8 cellular contexts compared by ENCODE assay signal in the genomic region with DNA sequence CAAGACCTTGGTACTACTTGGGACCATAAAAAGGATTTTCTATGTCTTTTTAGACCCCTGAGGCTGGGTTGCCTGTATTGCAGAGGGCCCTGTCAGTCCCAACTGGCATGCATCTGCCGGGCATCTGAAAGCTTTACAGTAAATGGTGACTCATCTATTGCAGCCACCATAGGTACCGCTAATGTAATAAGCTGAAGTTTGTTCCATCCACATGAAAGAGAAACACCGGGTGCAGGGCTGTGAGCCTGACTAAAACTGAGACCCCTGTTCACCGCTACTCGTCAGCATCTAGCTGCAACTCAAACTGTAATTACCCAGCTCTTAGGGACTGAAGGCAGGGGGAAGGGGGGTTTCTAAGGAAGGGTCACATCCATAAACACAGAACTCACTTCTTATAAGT. TPM values are rescaled to one million over a fixed set of nuclear protein-coding genes. Genes with fewer than 3 reads are reported as not detected.
A peak's percentile ranks its signal among the peaks of the same experiment; 100 is the strongest.
DNase-seq lines count a peak whose midpoint lies in the region; ATAC-seq, FAIRE-seq and TF ChIP-seq lines count a peak whose summit lies in the region.

No MANE protein-coding gene starts in this region.

- H3K27ac Mint-ChIP-seq in CD8-positive, alpha-beta T cell, result peak overlapping the region; percentile 67
- no peak overlapping the region for H3K27ac Mint-ChIP-seq in H9

- H3T11ph ChIP-seq in H9 (ENCODE audit: low read length), result no peak overlapping the region

- H2BK120ac ChIP-seq in neuronal stem cell (ENCODE audit: low read depth, low read length), result no peak overlapping the region
- no peak overlapping the region for H2BK120ac ChIP-seq in H9 (ENCODE audit: low read depth, low read length, poor library complexity, severe bottlenecking)

- H3K14ac ChIP-seq in neuronal stem cell (ENCODE audit: low read length), result no peak overlapping the region
- no peak overlapping the region for H3K14ac ChIP-seq in H9 (ENCODE audit: insufficient read depth, low read length)

- no peak overlapping the region for H2BK20ac ChIP-seq in H9 (ENCODE audit: low read depth, low read length, poor library complexity, severe bottlenecking)

- peaks cover 9% of the 10 kb centered on the region for H3K36me3 Mint-ChIP-seq in CD8-positive, alpha-beta T cell
- peaks cover 0 to 4% (median 0%) of the 10 kb centered on the region in 3 experiments; a peak in 1 of 7 replicates for H3K36me3 Mint-ChIP-seq in H9 (ENCODE audit: insufficient read depth in 1 of 3, low read depth in 3 of 3)

- intact Hi-C loops in CD8-positive, alpha-beta T cell (cut with DNase I, micrococcal nuclease), result loop anchor here in 1 of 2 experiments (1.0 to 5.0 kb wide), 2 partner anchors 12 to 35 kb away; no protein-coding TSS in a partner anchor
- intact Hi-C loops in PC-3 (cut with micrococcal nuclease), result loop anchor here (5.0 kb wide), 1 partner anchor 50 kb away; a partner anchor contains a TSS

- peak overlapping the region; percentile 6; the same call in 1 of the 2 replicates for H3K4me2 ChIP-seq in PC-3 (ENCODE audit: low read length)
- H3K4me2 ChIP-seq in neuronal stem cell (ENCODE audit: insufficient read depth, low read length, poor library complexity, severe bottlenecking), result no peak overlapping the region
- no peak overlapping the region for H3K4me2 ChIP-seq in H9 (ENCODE audit: insufficient read depth, insufficient read length, low read length)

- H4K20me1 ChIP-seq in PC-3 (ENCODE audit: low read length) (no peaks in the 10 kb centered on the region), H9 (ENCODE audit: control insufficient read depth, insufficient read depth, insufficient read length) (no peaks in the 10 kb centered on the region)

- BruUV-seq in PC-3 (replicated peaks; lab: Mats Ljungman, UMichigan), result no TSS peak

- peak; percentile 75 for ATAC-seq in CD8-positive, alpha-beta T cell
- ATAC-seq in GM21786 (IDR thresholded peaks at IDR 0.05; ENCODE audit: unreplicated experiment), result peak; percentile 94
- ATAC-seq in PC-3, result no peak; the same call in 1 of the 2 replicates

- CTCF ChIA-PET in CD8-positive, alpha-beta T cell (lab: Charles Lee), result interaction anchor here (0.9 to 4.2 kb wide), 3 partner anchors 12 to 145 kb away, joined by 3 to 30 read pairs (median 3); no protein-coding TSS in a partner anchor
- CTCF ChIA-PET in PC-3 (lab: Charles Lee), result no interaction called here

- H3K9me2 ChIP-seq in PC-3 (replicated peaks; ENCODE audit: low read length), result no peaks in the 10 kb centered on the region

- H3F3A ChIP-seq in PC-3 (ENCODE audit: low read length, unreplicated experiment), result no peaks in the 10 kb centered on the region

- H3K79me2 ChIP-seq in PC-3 (ENCODE audit: low read length) (peaks cover 91% of the 10 kb centered on the region), H9 (ENCODE audit: insufficient read depth, low read length) (peaks cover 16% of the 10 kb centered on the region; the same call in 1 of the 2 replicates)

- H3K9me3 ChIP-seq in CD8-positive, alpha-beta T cell (ENCODE audit: low read length), result no peaks in the 10 kb centered on the region
- H3K9me3 ChIP-seq in PC-3 (ENCODE audit: low read length), result no peaks in the 10 kb centered on the region
- no peaks in the 10 kb centered on the region for H3K9me3 ChIP-seq in neuronal stem cell (replicated peaks in 1 of 2; ENCODE audit: control insufficient read depth in 2 of 2, insufficient read depth in 1 of 2, low read depth in 1 of 2, low read length in 2 of 2)
- no peaks in the 10 kb centered on the region for H3K9me3 ChIP-seq in H9 (ENCODE audit: control insufficient read depth, low read depth, low read length)

- no peak overlapping the region for H4K5ac ChIP-seq in H9 (ENCODE audit: insufficient read length, low read depth, low read length)

- H3K23ac ChIP-seq in neuronal stem cell (ENCODE audit: low read depth, low read length, poor library complexity), result no peak overlapping the region
- H3K23ac ChIP-seq in H9 (ENCODE audit: insufficient read length, low read depth, low read length), result no peak overlapping the region

- no peak overlapping the region for H3K4me3 ChIP-seq in CD8-positive, alpha-beta T cell (ENCODE audit: low read depth, low read length)
- H3K4me3 ChIP-seq in PC-3 (ENCODE audit: low read length), result no peak overlapping the region
- no peak overlapping the region for H3K4me3 ChIP-seq in bronchial epithelial cell (ENCODE audit: low read depth, low read length)
- no peak overlapping the region for H3K4me3 ChIP-seq in neuronal stem cell (ENCODE audit: low read length in 2 of 2)

- H2BK12ac ChIP-seq in neuronal stem cell (ENCODE audit: low read length) (no peak overlapping the region), H9 (ENCODE audit: insufficient read length, low read depth, low read length) (no peak overlapping the region)

- no CpG with 5 or more reads among the region's 5 CpGs for WGBS in neuronal stem cell (ENCODE audit: extremely low coverage in 2 of 2, insufficient read length in 2 of 2, insufficient replicate concordance in 1 of 2), 2 donors
- WGBS in H9 (ENCODE audit: extremely low coverage, insufficient read length, low lambda C conversion rate), result no CpG with 5 or more reads among the region's 5 CpGs

- no peak for FAIRE-seq in bronchial epithelial cell (lab: Jason Lieb, UNC)

- H3K9ac ChIP-seq in PC-3 (ENCODE audit: low read length), result no peak overlapping the region
- no peak overlapping the region for H3K9ac ChIP-seq in neuronal stem cell (ENCODE audit: low read depth, low read length, poor library complexity)
- H3K9ac ChIP-seq in H9 (ENCODE audit: extremely low read depth, insufficient read length, low read length), result no peak overlapping the region

- no peak overlapping the region for H3K27ac ChIP-seq in CD8-positive, alpha-beta T cell (ENCODE audit: low read depth, low read length)
- H3K27ac ChIP-seq in PC-3 (ENCODE audit: low read length) (no peak overlapping the region), neuronal stem cell (replicated peaks; ENCODE audit: low read length) (no peak overlapping the region), H9 (ENCODE audit: insufficient read length, low read depth, low read length) (no peak overlapping the region)

- H4K8ac ChIP-seq in neuronal stem cell (ENCODE audit: low read depth, low read length) (no peak overlapping the region), H9 (replicated peaks; ENCODE audit: insufficient read length, low read depth, low read length) (no peak overlapping the region)

- DNase-seq in CD8-positive, alpha-beta T cell, result peak in 4 of 7 experiments; percentile 34 to 50 (median 42)
- DNase-seq in PC-3 (peak; percentile 46), bronchial epithelial cell (ENCODE audit: low read depth) (peak; percentile 72), neuronal stem cell (ENCODE audit: low spot score) (no peak), GF-D8 (lab: John Stamatoyannopoulos, UW) (no peak), SHP77 treated with DMSO at 0.1 percent for 48 hours (lab: John Stamatoyannopoulos, UW) (no peak), H9 (no peak)

- no peaks in the 10 kb centered on the region for H3K27me3 ChIP-seq in CD8-positive, alpha-beta T cell (ENCODE audit: insufficient read depth, low read length)
- no peaks in the 10 kb centered on the region for H3K27me3 ChIP-seq in PC-3 (ENCODE audit: low read length)
- H3K27me3 ChIP-seq in bronchial epithelial cell (ENCODE audit: control insufficient read depth, insufficient read depth, low read length), result no peaks in the 10 kb centered on the region
- H3K27me3 ChIP-seq in neuronal stem cell (ENCODE audit: control insufficient read depth in 3 of 3, insufficient read depth in 3 of 3, low read depth in 1 of 3, low read length in 3 of 3), result no peaks in the 10 kb centered on the region
- no peaks in the 10 kb centered on the region for H3K27me3 ChIP-seq in H9 (ENCODE audit: insufficient read depth, low read length)

- peaks cover 86% of the 10 kb centered on the region for H3K4me1 Mint-ChIP-seq in CD8-positive, alpha-beta T cell (ENCODE audit: low read depth)
- H3K4me1 Mint-ChIP-seq in H9, result peaks cover 49 to 59% of the 10 kb centered on the region in 2 experiments

- H3K56ac ChIP-seq in H9 (ENCODE audit: insufficient read length, low read depth, low read length), result no peak overlapping the region

- H3K79me1 ChIP-seq in neuronal stem cell (ENCODE audit: low read depth, low read length) (peaks cover 8% of the 10 kb centered on the region), H9 (ENCODE audit: insufficient read depth, low read depth, low read length, poor library complexity, severe bottlenecking) (peaks cover 19% of the 10 kb centered on the region)

- H3K18ac ChIP-seq in neuronal stem cell (ENCODE audit: low read length) (no peak overlapping the region), H9 (ENCODE audit: insufficient read length, low read depth, low read length) (no peak overlapping the region)

- H2AK5ac ChIP-seq in neuronal stem cell (ENCODE audit: low read depth, low read length) (no peak overlapping the region), H9 (ENCODE audit: insufficient read length, low read length) (no peak overlapping the region)

- peak overlapping the region; percentile 2 for H3K4me3 Mint-ChIP-seq in CD8-positive, alpha-beta T cell
- H3K4me3 Mint-ChIP-seq in H9, result no peak overlapping the region

- H2AFZ ChIP-seq in PC-3 (ENCODE audit: low read length) (no peak overlapping the region), neuronal stem cell (ENCODE audit: low read length) (no peak overlapping the region), H9 (ENCODE audit: low read length) (no peak overlapping the region)

- no peak overlapping the region for H2BK5ac ChIP-seq in neuronal stem cell (ENCODE audit: low read length)
- H2BK5ac ChIP-seq in H9 (ENCODE audit: insufficient read length, low read length), result no peak overlapping the region

- peaks cover 54% of the 10 kb centered on the region for H3K4me1 ChIP-seq in CD8-positive, alpha-beta T cell (ENCODE audit: insufficient read depth, low read length)
- peaks cover 47% of the 10 kb centered on the region for H3K4me1 ChIP-seq in PC-3 (ENCODE audit: insufficient read depth, low read length)
- peaks cover 10 to 25% of the 10 kb centered on the region in 2 donors for H3K4me1 ChIP-seq in neuronal stem cell (ENCODE audit: control insufficient read depth in 2 of 2, insufficient read depth in 1 of 2, low read depth in 1 of 2, low read length in 2 of 2)
- peaks cover 12% of the 10 kb centered on the region for H3K4me1 ChIP-seq in H9 (ENCODE audit: insufficient read depth, low read length)

- H4K91ac ChIP-seq in neuronal stem cell (ENCODE audit: low read depth, low read length, poor library complexity), result no peak overlapping the region
- no peak overlapping the region for H4K91ac ChIP-seq in H9 (ENCODE audit: insufficient read length, low read depth, low read length)

- H3K9me3 Mint-ChIP-seq in CD8-positive, alpha-beta T cell, result no peaks in the 10 kb centered on the region
- H3K9me3 Mint-ChIP-seq in H9, result no peaks in the 10 kb centered on the region

- H2BK15ac ChIP-seq in neuronal stem cell (ENCODE audit: low read length), result no peak overlapping the region
- no peak overlapping the region for H2BK15ac ChIP-seq in H9 (ENCODE audit: low read depth, low read length)

- no peaks in the 10 kb centered on the region for H3K36me3 ChIP-seq in CD8-positive, alpha-beta T cell (ENCODE audit: insufficient read depth, low read length)
- H3K36me3 ChIP-seq in PC-3 (ENCODE audit: low read depth, low read length), result no peaks in the 10 kb centered on the region
- H3K36me3 ChIP-seq in bronchial epithelial cell (ENCODE audit: control insufficient read depth, insufficient read depth, low read length), result no peaks in the 10 kb centered on the region
- H3K36me3 ChIP-seq in neuronal stem cell (replicated peaks in 1 of 2; ENCODE audit: control insufficient read depth in 2 of 2, insufficient read depth in 2 of 2, low read length in 2 of 2), result no peaks in the 10 kb centered on the region

- no peaks in the 10 kb centered on the region for H3K23me2 ChIP-seq in H9 (ENCODE audit: insufficient read length, low read depth, low read length, poor library complexity, severe bottlenecking)

- no peak overlapping the region for H3K4ac ChIP-seq in neuronal stem cell (ENCODE audit: low read length)
- no peak overlapping the region for H3K4ac ChIP-seq in H9 (ENCODE audit: low read depth, low read length)

- POLR2A ChIA-PET in CD8-positive, alpha-beta T cell (lab: Charles Lee), result interaction anchor here (0.6 to 1.4 kb wide), 3 partner anchors 12 to 49 kb away, joined by 3 to 9 read pairs (median 3); no protein-coding TSS in a partner anchor
- POLR2A ChIA-PET in PC-3 (lab: Charles Lee; ENCODE audit: unreplicated experiment), result no interaction called here

- no peaks in the 10 kb centered on the region for H3K27me3 Mint-ChIP-seq in CD8-positive, alpha-beta T cell (ENCODE audit: low read depth)
- H3K27me3 Mint-ChIP-seq in H9 (ENCODE audit: low read depth), result no peaks in the 10 kb centered on the region

- no peak for TF ChIP-seq CTCF in CD8-positive, alpha-beta T cell (IDR thresholded peaks at IDR 0.05)
- TF ChIP-seq CTCF in PC-3 (conservative IDR thresholded peaks at IDR 0.05; ENCODE audit: low read depth, low read length) (no peak), bronchial epithelial cell (IDR thresholded peaks at IDR 0.05; ENCODE audit: insufficient read depth, low read length, severe bottlenecking) (no peak), H9 (conservative IDR thresholded peaks at IDR 0.05) (no peak)

RNA-seq across cellular contexts. Expression of a gene that starts 49.5 kb away (rescaled TPM):
- 10 to 100 TPM; 20.2 to 20.4 TPM for total RNA-seq in CD8-positive, alpha-beta T cell
- total RNA-seq in PC-3 (2014; rRNA removed) (13.7 and 13.9 TPM in 2 replicates), bronchial epithelial cell (1.4 and 1.8 TPM in 2 replicates), H9 (2021) (18.0 and 19.7 TPM in 2 replicates)
- 13.6 TPM for polyA plus RNA-seq in neuronal stem cell (2013, experiment 1 of 2)
- polyA plus RNA-seq in neuronal stem cell (2013, experiment 2 of 2), result 14.1 TPM

Comparison
In these comparisons a context has a peak if more than half of its experiments do, and no peak if none do; other contexts are left out.
1. DNase-seq: peak in CD8-positive, alpha-beta T cell (4 of 7), PC-3 (single experiment) and bronchial epithelial cell (single experiment); none in neuronal stem cell (single experiment), GF-D8 (single experiment), SHP77 treated with DMSO at 0.1 percent for 48 hours (single experiment) and H9 (single experiment).